In genomic region chr3:140842984-140843649, GRCh38 we compare ENCODE assay signal across 12 cellular contexts.
DNase-seq lines count a peak whose midpoint lies in the region; ATAC-seq, FAIRE-seq and TF ChIP-seq lines count a peak whose summit lies in the region.
"Had no signal": no experiment of that assay in that cellular context is flagged by ENCODE, and none has a peak within 500 bp of the region (broad histone marks: within the 10 kb centered on the region; RNA-seq: fewer than 3 reads in every experiment).

No MANE protein-coding gene starts in this region.

- FAIRE-seq in H54 (lab: Jason Lieb, UNC), result no peak
- FAIRE-seq: islet of Langerhans had no signal

- DNase-seq in CD1c-positive myeloid dendritic cell (ENCODE audit: extremely low spot score) (peak; percentile 38), NOMO-1 (lab: John Stamatoyannopoulos, UW; ENCODE audit: unreplicated experiment in 2 of 2) (peak; percentile 96 to 100), amygdala (lab: John Stamatoyannopoulos, UW) (no peak), dermis blood vessel endothelial cell (no peak), NCI-H510A (lab: John Stamatoyannopoulos, UW) (no peak), H54 (ENCODE audit: insufficient read length, low spot score) (no peak)
- DNase-seq: effector memory CD8-positive, alpha-beta T cell; NCI-H1694 treated with DMSO at 0.1 percent for 48 hours; T-helper 2 cell had no signal

- no peak for TF ChIP-seq POLR2A in H54 (IDR thresholded peaks at IDR 0.05; ENCODE audit: low read depth, low read length)

- ATAC-seq in GM19397 (IDR thresholded peaks at IDR 0.05; ENCODE audit: unreplicated experiment) (peak; percentile 89), HG02973 (IDR thresholded peaks at IDR 0.05; ENCODE audit: unreplicated experiment) (peak; percentile 98)
- ATAC-seq: effector memory CD8-positive, alpha-beta T cell had no signal

Comparison
In these comparisons a context has a peak if more than half of its experiments do, and no peak if none do; other contexts are left out.
1. DNase-seq: peak in CD1c-positive myeloid dendritic cell (single experiment) and NOMO-1 (2 of 2); none in amygdala (0 of 56), dermis blood vessel endothelial cell (single experiment), NCI-H510A (single experiment) and H54 (single experiment).